Comparison of ENCODE assay signal across 8 cellular contexts in the genomic region with DNA sequence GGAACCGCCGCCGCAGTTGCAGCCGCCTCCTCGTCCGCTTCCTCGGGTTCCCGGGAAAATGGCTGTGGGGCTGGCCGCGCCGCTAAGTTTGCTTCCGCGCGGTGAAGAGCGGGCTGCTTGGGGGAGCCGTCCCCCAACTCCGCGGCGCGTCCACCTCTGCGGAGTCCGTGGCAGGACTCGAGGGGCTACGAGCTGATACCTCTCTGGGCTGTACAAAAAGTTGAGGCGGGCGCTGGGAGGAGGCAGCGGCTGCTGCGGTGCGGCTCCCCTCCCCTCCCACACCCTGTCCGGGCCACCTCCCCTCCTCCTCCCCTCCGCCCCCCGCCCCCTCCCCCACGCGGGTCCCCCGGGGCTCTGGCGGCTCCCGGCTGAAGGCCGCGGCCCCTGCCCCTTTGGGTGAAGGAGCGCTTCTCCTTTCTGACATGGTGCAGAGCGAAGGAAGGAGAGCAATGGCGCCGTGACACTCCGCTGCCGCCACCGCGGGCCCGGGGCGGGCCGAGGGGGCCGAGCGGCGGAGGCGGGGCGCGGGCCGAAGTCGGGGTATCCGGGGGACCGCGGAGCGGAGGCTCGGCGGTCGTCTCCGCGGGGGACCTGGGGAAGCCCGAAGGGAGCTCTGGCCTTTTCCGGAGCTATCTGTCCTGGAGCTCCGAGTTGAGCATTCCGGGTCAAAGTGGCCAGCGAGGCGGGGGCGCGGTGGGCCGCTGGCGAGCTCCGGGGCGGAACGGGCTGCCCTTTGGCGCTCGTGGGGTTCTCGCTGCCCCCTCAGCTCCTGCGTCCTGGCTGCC. TPM values are rescaled to one million over a fixed set of nuclear protein-coding genes. Genes with fewer than 3 reads are reported as not detected.
DNase-seq lines count a peak whose midpoint lies in the region; ATAC-seq, FAIRE-seq and TF ChIP-seq lines count a peak whose summit lies in the region.

No MANE protein-coding gene starts in this region.

- H3K9me3 Mint-ChIP-seq in stimulated activated naive CD8-positive, alpha-beta T cell treated with anti-CD3 and anti-CD28 coated beads, Interleukin-15, amount 100 ng/mL, for 72 hours: no peaks in the 10 kb centered on the region

- H3K4me3 ChIP-seq in A549 (peak overlapping the region; percentile 98), epithelial cell of proximal tubule (ENCODE audit: low read depth, low read length) (peak overlapping the region; percentile 86)

- peak in 1 of 2 experiments; percentile 22 for DNase-seq in A549 (ENCODE audit: low read depth in 1 of 2, low spot score in 1 of 2)
- peak; percentile 29 for DNase-seq in activated T-cell treated with anti-CD3 and anti-CD28 coated beads for 1 hour (ENCODE audit: low read depth)
- DNase-seq in epithelial cell of proximal tubule (ENCODE audit: low read depth): no peak
- DNase-seq in mucosa of gallbladder (ENCODE audit: low spot score): peak; percentile 32
- DNase-seq in stimulated activated naive CD8-positive, alpha-beta T cell treated with anti-CD3 and anti-CD28 coated beads, Interleukin-15, amount 100 ng/mL, for 72 hours: peak; percentile 31 to 36
- DNase-seq in GOT3 (lab: John Stamatoyannopoulos, UW): no peak

- 0 out of 2 replicates have a peak, but pooled peaks have one; percentile 11 for TF ChIP-seq POLR2A in A549 (IDR thresholded peaks at IDR 0.05; ENCODE audit: low read length)

- H3K27ac ChIP-seq in A549: peak overlapping the region; percentile 85 to 94
- H3K27ac ChIP-seq in KOPT-K1 (ENCODE audit: low read depth, low read length, poor library complexity, severe bottlenecking): peak overlapping the region; percentile 95

- H3K4me3 Mint-ChIP-seq in stimulated activated naive CD8-positive, alpha-beta T cell treated with anti-CD3 and anti-CD28 coated beads, Interleukin-15, amount 100 ng/mL, for 72 hours: peak overlapping the region; percentile 96 to 98

- peak overlapping the region in 1 of 2 donors; percentile 94 for H3K27ac Mint-ChIP-seq in stimulated activated naive CD8-positive, alpha-beta T cell treated with anti-CD3 and anti-CD28 coated beads, Interleukin-15, amount 100 ng/mL, for 72 hours

- CTCF ChIA-PET in A549 (lab: Yijun Ruan, JAX): interaction anchor here (1.0 kb wide), 2 partner anchors 96 to 127 kb away, joined by 5 read pairs; partner anchors contain the start of gene TOMM20L

- TF ChIP-seq CTCF in A549 (IDR thresholded peaks at IDR 0.05): no peak
- TF ChIP-seq CTCF in epithelial cell of proximal tubule (conservative IDR thresholded peaks at IDR 0.05; ENCODE audit: low read depth, low read length): no peak

- POLR2A ChIA-PET in A549 (lab: Yijun Ruan, JAX): interaction anchor here (0.6 to 2.9 kb wide), 6 partner anchors 11 to 59 kb away, joined by 3 to 27 read pairs (median 8); partner anchors contain the start of gene PSMA3

- H3K9me3 ChIP-seq in A549: no peaks in the 10 kb centered on the region
- no peaks in the 10 kb centered on the region for H3K9me3 ChIP-seq in KOPT-K1 (ENCODE audit: insufficient read depth, low read length, poor library complexity, severe bottlenecking)

- FAIRE-seq in A549 (lab: Jason Lieb, UNC): no peak

- ATAC-seq in A549: peak; percentile 57 to 62
- ATAC-seq in GM18873 (IDR thresholded peaks at IDR 0.05; ENCODE audit: low FRiP score, unreplicated experiment): peak; percentile 0
- ATAC-seq in stimulated activated naive CD8-positive, alpha-beta T cell treated with anti-CD3 and anti-CD28 coated beads, Interleukin-15, amount 100 ng/mL, for 72 hours: peak; percentile 10

- peaks cover 42% of the 10 kb centered on the region for H3K36me3 ChIP-seq in KOPT-K1 (ENCODE audit: insufficient read depth, low read length)

- WGBS in A549 (ENCODE audit: missing lambda C conversion rate): 0% methylated on average over 29 of the region's 84 CpGs

- peaks cover 23% of the 10 kb centered on the region for H3K4me1 ChIP-seq in A549

- H3K27me3 Mint-ChIP-seq in stimulated activated naive CD8-positive, alpha-beta T cell treated with anti-CD3 and anti-CD28 coated beads, Interleukin-15, amount 100 ng/mL, for 72 hours: no peaks in the 10 kb centered on the region

- TF ChIP-seq EP300 in A549 (IDR thresholded peaks at IDR 0.05): no peak

- peaks cover 16% of the 10 kb centered on the region for H3K4me1 Mint-ChIP-seq in stimulated activated naive CD8-positive, alpha-beta T cell treated with anti-CD3 and anti-CD28 coated beads, Interleukin-15, amount 100 ng/mL, for 72 hours

- H3K4me2 ChIP-seq in A549: peak overlapping the region; percentile 91

- no peak for TF ChIP-seq RAD21 in A549 (conservative IDR thresholded peaks at IDR 0.05 in 1 of 2, IDR thresholded peaks at IDR 0.05 in 1 of 2)

TF ChIP-seq in A549, 52 proteins besides CTCF, POLR2A, EP300 and RAD21:
- TF ChIP-seq KDM5A (IDR thresholded peaks at IDR 0.05) (0 out of 2 replicates have a peak, but pooled peaks have one; percentile 40), EHF (CRISPR knock-in tag; IDR thresholded peaks at IDR 0.05) (no peak), PHF8 (IDR thresholded peaks at IDR 0.05; ENCODE audit: borderline replicate concordance, low read depth) (peak; percentile 2; the same call in 1 of the 2 replicates)

RNA-seq across cellular contexts. Expression of gene ARID4A, which starts 0.7 kb away (rescaled TPM):
- polyA plus RNA-seq in A549 (2011; rRNA removed) (9.3 and 15.1 TPM in 2 replicates), A549 (2017; fragmentation: RNase III; extraction: RNeasy Plus Mini Kit Qiagen cat#74134 plus additional on column Dnase treatment) (6.9 to 9.7 TPM (median 9.0 TPM) in 3 replicates)
- 1.6 and 2.4 TPM in 2 replicates for polyA plus RNA-seq in A549 (2012; cell fraction: cytosol; rRNA removed)
- 2.0 and 2.5 TPM in 2 replicates for polyA plus RNA-seq in A549 (2012; cell fraction: nucleus; rRNA removed)
- polyA minus RNA-seq in A549 (2011; rRNA and poly(A)+ RNA removed): 6.2 and 8.6 TPM in 2 replicates
- total RNA-seq in epithelial cell of proximal tubule (2.7 and 8.6 TPM in 2 replicates), mucosa of gallbladder (25.3 TPM)

RNA-seq across cellular contexts. Expression of gene PSMA3, which starts 54.4 kb away (rescaled TPM):
- polyA plus RNA-seq in A549 (2011; rRNA removed): 410 and 411 TPM in 2 replicates
- 276 and 300 TPM in 2 replicates for polyA plus RNA-seq in A549 (2012; cell fraction: cytosol; rRNA removed)
- polyA plus RNA-seq in A549 (2012; cell fraction: nucleus; rRNA removed): 108 and 132 TPM in 2 replicates
- 260 to 286 TPM (median 261 TPM) in 3 replicates for polyA plus RNA-seq in A549 (2017; fragmentation: RNase III; extraction: RNeasy Plus Mini Kit Qiagen cat#74134 plus additional on column Dnase treatment)
- 115 and 129 TPM in 2 replicates for polyA minus RNA-seq in A549 (2011; rRNA and poly(A)+ RNA removed)
- 255 TPM in 2 replicates for total RNA-seq in epithelial cell of proximal tubule
- total RNA-seq in mucosa of gallbladder: 91.2 TPM

Comparison
In these comparisons a context has a peak if more than half of its experiments do, and no peak if none do; other contexts are left out.
1. ATAC-seq: peak in every context shown above with its lines; median percentile 60 in A549; 10 in stimulated activated naive CD8-positive, alpha-beta T cell treated with anti-CD3 and anti-CD28 coated beads, Interleukin-15, amount 100 ng/mL, for 72 hours; 0 in GM18873.
2. DNase-seq: peak in activated T-cell treated with anti-CD3 and anti-CD28 coated beads for 1 hour (single experiment), mucosa of gallbladder (single experiment) and stimulated activated naive CD8-positive, alpha-beta T cell treated with anti-CD3 and anti-CD28 coated beads, Interleukin-15, amount 100 ng/mL, for 72 hours (2 of 2); none in epithelial cell of proximal tubule (single experiment) and GOT3 (single experiment).